In genomic region chr3:71873093-71873611, GRCh38 we compare ENCODE assay signal across 1 cellular context.
TF ChIP-seq lines count a peak whose summit lies in the region.

No MANE protein-coding gene starts in this region.

TF ChIP-seq in H1, 55 proteins besides CTCF, POLR2A, EP300 and RAD21 (continued from another document):
- no peak for TF ChIP-seq CHD7 (IDR thresholded peaks at IDR 0.05; ENCODE audit: insufficient replicate concordance, low read length)
